ENCODE assay signal across 1 cellular context in the genomic region with DNA sequence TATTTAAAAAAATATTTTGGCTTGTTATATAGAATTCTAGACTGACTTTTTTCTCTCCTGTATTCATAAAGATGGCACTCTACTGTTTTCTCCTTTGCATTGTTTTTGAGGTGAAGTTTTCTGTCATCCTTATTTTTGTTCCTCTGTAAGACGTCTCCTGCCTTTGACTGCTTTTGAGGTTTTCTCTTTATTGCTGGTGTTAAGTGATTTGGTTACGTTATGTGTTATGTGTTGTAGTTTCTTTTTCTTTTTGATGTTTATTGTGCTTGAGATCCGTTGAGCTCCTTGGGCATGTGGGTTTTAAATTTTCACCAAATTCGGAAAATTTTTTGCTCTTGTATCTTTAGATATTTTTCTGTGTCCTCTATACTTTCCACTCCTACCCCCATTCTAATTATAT.
TF ChIP-seq lines count a peak whose summit lies in the region.

No MANE protein-coding gene starts in this region.

TF ChIP-seq in WTC11, 78 proteins besides CTCF, POLR2A, EP300 and RAD21 (continued from another document):
- TF ChIP-seq, protein P1, sequence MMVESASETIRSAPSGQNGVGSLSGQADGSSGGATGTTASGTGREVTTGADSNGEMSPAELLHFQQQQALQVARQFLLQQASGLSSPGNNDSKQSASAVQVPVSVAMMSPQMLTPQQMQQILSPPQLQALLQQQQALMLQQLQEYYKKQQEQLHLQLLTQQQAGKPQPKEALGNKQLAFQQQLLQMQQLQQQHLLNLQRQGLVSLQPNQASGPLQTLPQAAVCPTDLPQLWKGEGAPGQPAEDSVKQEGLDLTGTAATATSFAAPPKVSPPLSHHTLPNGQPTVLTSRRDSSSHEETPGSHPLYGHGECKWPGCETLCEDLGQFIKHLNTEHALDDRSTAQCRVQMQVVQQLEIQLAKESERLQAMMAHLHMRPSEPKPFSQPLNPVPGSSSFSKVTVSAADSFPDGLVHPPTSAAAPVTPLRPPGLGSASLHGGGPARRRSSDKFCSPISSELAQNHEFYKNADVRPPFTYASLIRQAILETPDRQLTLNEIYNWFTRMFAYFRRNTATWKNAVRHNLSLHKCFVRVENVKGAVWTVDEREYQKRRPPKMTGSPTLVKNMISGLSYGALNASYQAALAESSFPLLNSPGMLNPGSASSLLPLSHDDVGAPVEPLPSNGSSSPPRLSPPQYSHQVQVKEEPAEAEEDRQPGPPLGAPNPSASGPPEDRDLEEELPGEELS (CRISPR knock-in tag; IDR thresholded peaks at IDR 0.05): no peak
- no peak for TF ChIP-seq PRRX2 (CRISPR knock-in tag; IDR thresholded peaks at IDR 0.05)
TF ChIP-seq in WTC11: peak in this region for 0.
